27 cellular contexts compared by ENCODE assay signal in the genomic region with DNA sequence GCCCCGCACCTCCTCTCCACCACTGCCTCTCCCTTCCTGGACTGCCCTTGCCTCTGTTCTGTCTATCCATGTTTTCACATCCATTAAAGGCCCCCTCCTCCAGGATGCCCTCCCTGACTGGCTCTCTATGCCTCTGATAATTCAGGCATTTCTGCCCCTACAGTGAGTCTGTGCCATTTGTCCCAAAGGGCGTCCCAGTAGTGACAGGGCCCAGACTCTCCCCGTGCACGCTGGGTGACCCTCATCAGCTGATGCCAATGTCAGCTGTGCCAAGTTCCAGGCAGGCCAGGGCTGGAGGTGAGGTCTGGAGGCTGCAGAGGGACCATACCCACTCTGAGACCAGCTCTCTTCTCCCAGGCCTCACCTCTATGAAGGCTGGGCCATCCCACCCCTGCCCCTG. TPM values are rescaled to one million over a fixed set of nuclear protein-coding genes. Genes with fewer than 3 reads are reported as not detected.
DNase-seq lines count a peak whose midpoint lies in the region; ATAC-seq and TF ChIP-seq lines count a peak whose summit lies in the region.
"Had no signal": no experiment of that assay in that cellular context is flagged by ENCODE, and none has a peak within 500 bp of the region (broad histone marks: within the 10 kb centered on the region; RNA-seq: fewer than 3 reads in every experiment).

No MANE protein-coding gene starts in this region.

- H3K9me2 ChIP-seq in GM23338 (ENCODE audit: insufficient read depth): no peaks in the 10 kb centered on the region

- H3K4me3 ChIP-seq in GM23338: no peak overlapping the region
- no peak overlapping the region for H3K4me3 ChIP-seq in naive thymus-derived CD4-positive, alpha-beta T cell (ENCODE audit: low read length)
- H3K4me3 ChIP-seq: gastroesophageal sphincter, HAP-1 had no signal

- POLR2A ChIA-PET in naive thymus-derived CD4-positive, alpha-beta T cell (lab: Charles Lee): interaction anchor here (1.0 to 1.6 kb wide), 3 partner anchors 35 to 107 kb away, joined by 3 to 5 read pairs (median 4); no protein-coding TSS in a partner anchor

- no peak for DNase-seq in activated naive CD4-positive, alpha-beta T cell treated with Interleukin-2 at 50 U/mL for 16 hours
- DNase-seq in GM23338 (ENCODE audit: low spot score) (no peak), cerebellar cortex (ENCODE audit: low spot score) (peak; percentile 43)
- no peak for DNase-seq in naive thymus-derived CD4-positive, alpha-beta T cell
- DNase-seq: activated CD4-positive, alpha-beta T cell treated with anti-CD3 and anti-CD28 coated beads for 48 hours; activated CD8-positive, alpha-beta memory T cell treated with anti-CD3 and anti-CD28 coated beads, Interleukin-2, amount 10 ng/mL, durations not matched to agents 7 days and 5 days; activated naive CD4-positive, alpha-beta T cell treated with anti-CD3 and anti-CD28 coated beads for 36 hours; activated T-cell treated with anti-CD3 and anti-CD28 coated beads, Interleukin-2, amount 50 U/mL, for 48 hours; AML-193; DMS79; GF-D8; naive B cell; NCI-H1417 treated with DMSO at 0.1 percent for 48 hours; NCI-H748 treated with DMSO at 0.1 percent for 48 hours; RPMI8226; small intestine; stimulated activated CD4-positive, alpha-beta T cell treated with anti-CD3 and anti-CD28 coated beads, Interleukin-2, amount 100 ng/mL, for 24 hours; trophoblast cell had no signal

- intact Hi-C loops in naive thymus-derived CD4-positive, alpha-beta T cell (cut with micrococcal nuclease): no loop called here

- H3K36me3 Mint-ChIP-seq in activated naive CD4-positive, alpha-beta T cell treated with anti-CD3 and anti-CD28 coated beads, Interleukin-2, amount 50 U/mL, for 24 hours: no peaks in the 10 kb centered on the region
- H3K36me3 Mint-ChIP-seq in GM23338 (ENCODE audit: low read depth): no peaks in the 10 kb centered on the region
- peaks cover 0 to 2% (median 0%) of the 10 kb centered on the region in 5 donors for H3K36me3 Mint-ChIP-seq in naive thymus-derived CD4-positive, alpha-beta T cell
- H3K36me3 Mint-ChIP-seq in activated T-helper 17 cell treated with anti-CD3 and anti-CD28 coated beads, Interleukin-2, amount 50 U/mL, for 72 hours (ENCODE audit: low read depth): no peaks in the 10 kb centered on the region
- H3K36me3 Mint-ChIP-seq: activated CD8-positive, alpha-beta memory T cell treated with anti-CD3 and anti-CD28 coated beads, Interleukin-2, amount 10 ng/mL, durations not matched to agents 7 days and 5 days; naive B cell had no signal

- H3K27me3 Mint-ChIP-seq in activated naive CD4-positive, alpha-beta T cell treated with anti-CD3 and anti-CD28 coated beads, Interleukin-2, amount 50 U/mL, for 24 hours: no peaks in the 10 kb centered on the region
- H3K27me3 Mint-ChIP-seq in GM23338 (ENCODE audit: insufficient read depth, low read depth, poor library complexity): peaks cover 30% of the 10 kb centered on the region
- H3K27me3 Mint-ChIP-seq in naive thymus-derived CD4-positive, alpha-beta T cell: peaks cover 0 to 33% (median 0%) of the 10 kb centered on the region in 5 donors
- H3K27me3 Mint-ChIP-seq in activated T-helper 17 cell treated with anti-CD3 and anti-CD28 coated beads, Interleukin-2, amount 50 U/mL, for 72 hours: no peaks in the 10 kb centered on the region

- H3K9me3 Mint-ChIP-seq in activated naive CD4-positive, alpha-beta T cell treated with anti-CD3 and anti-CD28 coated beads, Interleukin-2, amount 50 U/mL, for 24 hours: no peaks in the 10 kb centered on the region
- H3K9me3 Mint-ChIP-seq in GM23338: no peaks in the 10 kb centered on the region
- no peaks in the 10 kb centered on the region for H3K9me3 Mint-ChIP-seq in naive thymus-derived CD4-positive, alpha-beta T cell
- H3K9me3 Mint-ChIP-seq in activated T-helper 17 cell treated with anti-CD3 and anti-CD28 coated beads, Interleukin-2, amount 50 U/mL, for 72 hours: no peaks in the 10 kb centered on the region
- H3K9me3 Mint-ChIP-seq: activated naive CD4-positive, alpha-beta T cell treated with anti-CD3 and anti-CD28 coated beads for 36 hours; naive B cell; T-helper 2 cell treated with Interferon-gamma antibody and Interleukin-4, amounts not matched to agents 5 μg/mL and 100 μg/mL, for 36 hours had no signal

- H3K4me2 ChIP-seq in GM23338: 0 out of 2 replicates have a peak overlapping the region, but pooled peaks have one; percentile 14

- peaks cover 17% of the 10 kb centered on the region for H3F3A ChIP-seq in GM23338 (replicated peaks; ENCODE audit: low read depth)

- no peaks in the 10 kb centered on the region for H3K9me3 ChIP-seq in naive thymus-derived CD4-positive, alpha-beta T cell (ENCODE audit: control insufficient read depth in 2 of 3, low read length in 3 of 3)
- H3K9me3 ChIP-seq: gastroesophageal sphincter, HAP-1 had no signal

- CTCF ChIA-PET in naive thymus-derived CD4-positive, alpha-beta T cell (lab: Charles Lee): no interaction called here

- no peaks in the 10 kb centered on the region for H3K79me2 ChIP-seq in GM23338 (replicated peaks; ENCODE audit: insufficient read depth)

- H3K4me3 Mint-ChIP-seq in activated naive CD4-positive, alpha-beta T cell treated with anti-CD3 and anti-CD28 coated beads, Interleukin-2, amount 50 U/mL, for 24 hours: no peak overlapping the region
- H3K4me3 Mint-ChIP-seq in GM23338: no peak overlapping the region; the same call in 2 of the 3 replicates
- peak overlapping the region in 1 of 10 donors; percentile 41 for H3K4me3 Mint-ChIP-seq in naive thymus-derived CD4-positive, alpha-beta T cell
- H3K4me3 Mint-ChIP-seq in activated T-helper 17 cell treated with anti-CD3 and anti-CD28 coated beads, Interleukin-2, amount 50 U/mL, for 72 hours: no peak overlapping the region
- H3K4me3 Mint-ChIP-seq: activated CD8-positive, alpha-beta memory T cell treated with anti-CD3 and anti-CD28 coated beads, Interleukin-2, amount 10 ng/mL, durations not matched to agents 7 days and 5 days; activated naive CD4-positive, alpha-beta T cell treated with anti-CD3 and anti-CD28 coated beads for 36 hours; T-helper 2 cell treated with Interferon-gamma antibody and Interleukin-4, amounts not matched to agents 5 μg/mL and 100 μg/mL, for 36 hours had no signal

- H2AFZ ChIP-seq in GM23338: no peak overlapping the region

- no peaks in the 10 kb centered on the region for H3K36me3 ChIP-seq in GM23338 (ENCODE audit: insufficient read depth)
- H3K36me3 ChIP-seq in naive thymus-derived CD4-positive, alpha-beta T cell (ENCODE audit: control insufficient read depth in 2 of 3, insufficient read depth in 3 of 3, low read length in 3 of 3): peaks cover 0 to 4% (median 0%) of the 10 kb centered on the region in 3 experiments
- H3K36me3 ChIP-seq: gastroesophageal sphincter, HAP-1 had no signal

- no peak overlapping the region for H3K27ac ChIP-seq in GM23338 (ENCODE audit: low read depth)
- H3K27ac ChIP-seq in naive thymus-derived CD4-positive, alpha-beta T cell (ENCODE audit: low read depth, low read length): peak overlapping the region; percentile 6
- H3K27ac ChIP-seq: gastroesophageal sphincter, VCaP had no signal

- H4K20me1 ChIP-seq in GM23338 (replicated peaks; ENCODE audit: insufficient read depth): no peaks in the 10 kb centered on the region; the same call in 1 of the 2 replicates

- H3K4me1 Mint-ChIP-seq in activated naive CD4-positive, alpha-beta T cell treated with anti-CD3 and anti-CD28 coated beads, Interleukin-2, amount 50 U/mL, for 24 hours: peaks cover 46% of the 10 kb centered on the region
- H3K4me1 Mint-ChIP-seq in GM23338: peaks cover 34% of the 10 kb centered on the region
- H3K4me1 Mint-ChIP-seq in naive thymus-derived CD4-positive, alpha-beta T cell: peaks cover 21 to 56% (median 43%) of the 10 kb centered on the region in 7 donors
- H3K4me1 Mint-ChIP-seq in activated T-helper 17 cell treated with anti-CD3 and anti-CD28 coated beads, Interleukin-2, amount 50 U/mL, for 72 hours: peaks cover 13% of the 10 kb centered on the region

- ATAC-seq in GM23338 (no peak), GM19324 (IDR thresholded peaks at IDR 0.05; ENCODE audit: low FRiP score, unreplicated experiment) (no peak), HG02763 (IDR thresholded peaks at IDR 0.05; ENCODE audit: unreplicated experiment) (no peak)
- ATAC-seq in naive thymus-derived CD4-positive, alpha-beta T cell: no peak
- ATAC-seq in activated T-helper 17 cell treated with anti-CD3 and anti-CD28 coated beads, Interleukin-2, amount 50 U/mL, for 72 hours (replicated peaks): no peak
- ATAC-seq: activated CD8-positive, alpha-beta memory T cell treated with anti-CD3 and anti-CD28 coated beads, Interleukin-2, amount 10 ng/mL, durations not matched to agents 7 days and 5 days; gastroesophageal sphincter; left lobe of liver had no signal

- peak overlapping the region; percentile 42 for H3K27ac Mint-ChIP-seq in activated naive CD4-positive, alpha-beta T cell treated with anti-CD3 and anti-CD28 coated beads, Interleukin-2, amount 50 U/mL, for 24 hours
- no peak overlapping the region for H3K27ac Mint-ChIP-seq in GM23338
- peak overlapping the region in 7 of 9 donors; percentile 1 to 79 (median 62) for H3K27ac Mint-ChIP-seq in naive thymus-derived CD4-positive, alpha-beta T cell
- H3K27ac Mint-ChIP-seq in activated T-helper 17 cell treated with anti-CD3 and anti-CD28 coated beads, Interleukin-2, amount 50 U/mL, for 72 hours: no peak overlapping the region
- H3K27ac Mint-ChIP-seq: activated CD8-positive, alpha-beta memory T cell treated with anti-CD3 and anti-CD28 coated beads, Interleukin-2, amount 10 ng/mL, durations not matched to agents 7 days and 5 days; activated naive CD4-positive, alpha-beta T cell treated with anti-CD3 and anti-CD28 coated beads for 36 hours; T-helper 2 cell treated with Interferon-gamma antibody and Interleukin-4, amounts not matched to agents 5 μg/mL and 100 μg/mL, for 36 hours had no signal

- TF ChIP-seq CTCF in GM23338 (conservative IDR thresholded peaks at IDR 0.05; ENCODE audit: low read depth in 2 of 2): no peak

- peaks cover 26% of the 10 kb centered on the region for H3K27me3 ChIP-seq in GM23338 (ENCODE audit: insufficient read depth)
- no peaks in the 10 kb centered on the region for H3K27me3 ChIP-seq in naive thymus-derived CD4-positive, alpha-beta T cell (ENCODE audit: control insufficient read depth in 2 of 2, insufficient read depth in 2 of 2, low read length in 2 of 2)
- H3K27me3 ChIP-seq: gastroesophageal sphincter had no signal

- peaks cover 33% of the 10 kb centered on the region for H3K4me1 ChIP-seq in GM23338 (ENCODE audit: insufficient read depth)
- peaks cover 14 to 31% of the 10 kb centered on the region in 2 donors for H3K4me1 ChIP-seq in naive thymus-derived CD4-positive, alpha-beta T cell (ENCODE audit: control insufficient read depth in 2 of 2, insufficient read depth in 2 of 2, low read length in 2 of 2)

RNA-seq across cellular contexts. Expression of a gene that starts 3.2 kb away (rescaled TPM):
- total RNA-seq in GM23338 (2014; rRNA removed; shearing (Covaris generic)): 25.8 and 26.4 TPM in 2 replicates
- 9.0 and 10.2 TPM in 2 replicates for polyA plus RNA-seq in GM23338 (2016; fragmentation: Nextera tagmentation; extraction: Ambion mirVana)
- 10 to 100 TPM in 3 of 5 experiments, 1 to 10 TPM in 2; 2.2 to 15.6 (median 11.7) TPM for total RNA-seq in naive thymus-derived CD4-positive, alpha-beta T cell
- 1 to 10 TPM in 1 of 2 donors, not detected in 1; 2.0 TPM for polyA plus RNA-seq in naive thymus-derived CD4-positive, alpha-beta T cell
- 1 to 10 TPM; 3.2 to 3.8 TPM for total RNA-seq in activated T-helper 17 cell treated with anti-CD3 and anti-CD28 coated beads, Interleukin-2, amount 50 U/mL, for 72 hours

RNA-seq across cellular contexts. Expression of a gene that starts 28.7 kb away (rescaled TPM):
- total RNA-seq in GM23338 (2014; rRNA removed; shearing (Covaris generic)): 25.3 and 26.3 TPM in 2 replicates
- 13.6 and 15.2 TPM in 2 replicates for polyA plus RNA-seq in GM23338 (2016; fragmentation: Nextera tagmentation; extraction: Ambion mirVana)
- 100 to 1,000 TPM; 151 to 352 (median 179) TPM for total RNA-seq in naive thymus-derived CD4-positive, alpha-beta T cell
- 10 to 100 TPM; 17.3 to 40.5 TPM for polyA plus RNA-seq in naive thymus-derived CD4-positive, alpha-beta T cell
- total RNA-seq in activated T-helper 17 cell treated with anti-CD3 and anti-CD28 coated beads, Interleukin-2, amount 50 U/mL, for 72 hours: 100 to 1,000 TPM; 132 to 199 TPM

RNA-seq across cellular contexts. Expression of a gene that starts 59.7 kb away (rescaled TPM):
- total RNA-seq in GM23338 (2014; rRNA removed; shearing (Covaris generic)): 44.6 and 48.5 TPM in 2 replicates
- polyA plus RNA-seq in GM23338 (2016; fragmentation: Nextera tagmentation; extraction: Ambion mirVana): 11.4 and 13.2 TPM in 2 replicates
- total RNA-seq in naive thymus-derived CD4-positive, alpha-beta T cell: 10 to 100 TPM; 54.2 to 80.6 (median 73.8) TPM
- polyA plus RNA-seq in naive thymus-derived CD4-positive, alpha-beta T cell: 10 to 100 TPM; 13.4 to 29.8 TPM
- 10 to 100 TPM; 33.2 to 58.0 TPM for total RNA-seq in activated T-helper 17 cell treated with anti-CD3 and anti-CD28 coated beads, Interleukin-2, amount 50 U/mL, for 72 hours

Comparison
In these comparisons a context has a peak if more than half of its experiments do, and no peak if none do; other contexts are left out.
1. H3K27ac Mint-ChIP-seq: peak in activated naive CD4-positive, alpha-beta T cell treated with anti-CD3 and anti-CD28 coated beads, Interleukin-2, amount 50 U/mL, for 24 hours (single experiment) and naive thymus-derived CD4-positive, alpha-beta T cell (7 of 9); none in GM23338 (single experiment) and activated T-helper 17 cell treated with anti-CD3 and anti-CD28 coated beads, Interleukin-2, amount 50 U/mL, for 72 hours (single experiment).